29 cellular contexts compared by ENCODE assay signal in the genomic region with DNA sequence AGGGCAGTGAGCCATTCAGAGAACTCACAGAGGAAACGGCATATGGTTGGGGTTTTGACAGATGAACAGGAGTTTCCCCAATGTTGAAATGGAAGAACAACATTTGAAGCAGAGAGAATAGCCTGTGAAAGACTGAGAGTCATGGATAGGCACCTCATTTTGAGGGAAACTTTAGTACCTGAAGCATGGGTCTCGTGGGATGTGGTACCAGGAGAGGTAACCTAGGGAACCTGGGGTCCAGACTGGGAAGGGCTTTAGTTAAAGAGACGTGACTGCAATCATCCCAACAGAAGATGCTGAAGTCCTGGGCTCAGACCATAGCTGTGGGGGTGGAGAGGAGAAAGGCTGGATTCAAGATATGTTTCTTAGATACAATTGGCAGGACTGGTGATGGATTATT.
"Had no signal": no experiment of that assay in that cellular context is flagged by ENCODE, and none has a peak within 500 bp of the region (broad histone marks: within the 10 kb centered on the region; RNA-seq: fewer than 3 reads in every experiment).

No MANE protein-coding gene starts in this region.

- ATAC-seq: natural killer cell treated with Interleukin-12 subunit alpha and Interleukin-12 subunit beta and Interleukin-15 and Interleukin-18, amount 100 ng/mL, for 72 hours; psoas muscle; right cardiac atrium; right lobe of liver; stimulated activated effector memory CD8-positive, alpha-beta T cell treated with anti-CD3 and anti-CD28 coated beads, Interleukin-12 subunit alpha, Interleukin-12 subunit beta, amount 100 ng/mL, for 72 hours; stimulated activated naive B cell treated with anti-CD40 and anti-IgM and Interleukin-4, amounts not matched to agents 10 μg/mL and 1 μg/mL and 100 μg/mL, for 72 hours had no signal

- H3K27ac Mint-ChIP-seq: natural killer cell treated with Interleukin-12 subunit alpha and Interleukin-12 subunit beta and Interleukin-15 and Interleukin-18, amount 100 ng/mL, for 72 hours; nephron progenitor cell; progenitor cell of endocrine pancreas; stimulated activated effector memory CD8-positive, alpha-beta T cell treated with anti-CD3 and anti-CD28 coated beads, Interleukin-12 subunit alpha, Interleukin-12 subunit beta, amount 100 ng/mL, for 72 hours; stimulated activated naive B cell treated with anti-CD40 and anti-IgM and Interleukin-4, amounts not matched to agents 10 μg/mL and 1 μg/mL and 100 μg/mL, for 72 hours; stimulated activated naive CD8-positive, alpha-beta T cell treated with anti-CD3 and anti-CD28 coated beads, Interleukin-15, Interleukin-2, amounts not matched to agents 100 ng/mL and 50 ng/mL, for 24 hours had no signal

- H3K4me1 ChIP-seq: parathyroid adenoma, psoas muscle, right lobe of liver, sigmoid colon, stomach, thyroid gland, tibial nerve, upper lobe of left lung, vagina had no signal

- H3K4me3 ChIP-seq: ovary, psoas muscle, right lobe of liver, sigmoid colon, stomach, thoracic aorta, thyroid gland, tibial nerve, upper lobe of left lung, vagina had no signal

- H3K9ac ChIP-seq: parathyroid adenoma had no signal

- H3K27ac ChIP-seq: neutrophil, ovary, parathyroid adenoma, psoas muscle, right lobe of liver, sigmoid colon, stomach, thoracic aorta, thyroid gland, tibial nerve, upper lobe of left lung, vagina had no signal

- H3K27me3 ChIP-seq: ovary, right lobe of liver, thyroid gland, tibial nerve, upper lobe of left lung, vagina had no signal

- H3K36me3 Mint-ChIP-seq: natural killer cell treated with Interleukin-12 subunit alpha and Interleukin-12 subunit beta and Interleukin-15 and Interleukin-18, amount 100 ng/mL, for 72 hours; stimulated activated effector memory CD8-positive, alpha-beta T cell treated with anti-CD3 and anti-CD28 coated beads, Interleukin-12 subunit alpha, Interleukin-12 subunit beta, amount 100 ng/mL, for 72 hours; stimulated activated naive B cell treated with anti-CD40 and anti-IgM and Interleukin-4, amounts not matched to agents 10 μg/mL and 1 μg/mL and 100 μg/mL, for 72 hours had no signal

- H3K4me3 Mint-ChIP-seq: natural killer cell treated with Interleukin-12 subunit alpha and Interleukin-12 subunit beta and Interleukin-15 and Interleukin-18, amount 100 ng/mL, for 72 hours; nephron progenitor cell; neural crest cell; stimulated activated effector memory CD8-positive, alpha-beta T cell treated with anti-CD3 and anti-CD28 coated beads, Interleukin-12 subunit alpha, Interleukin-12 subunit beta, amount 100 ng/mL, for 72 hours; stimulated activated naive B cell treated with anti-CD40 and anti-IgM and Interleukin-4, amounts not matched to agents 10 μg/mL and 1 μg/mL and 100 μg/mL, for 72 hours; stimulated activated naive CD8-positive, alpha-beta T cell treated with anti-CD3 and anti-CD28 coated beads, Interleukin-15, Interleukin-2, amounts not matched to agents 100 ng/mL and 50 ng/mL, for 24 hours had no signal

- H3K4me1 Mint-ChIP-seq: nephron progenitor cell; neural crest cell; stimulated activated effector memory CD8-positive, alpha-beta T cell treated with anti-CD3 and anti-CD28 coated beads, Interleukin-12 subunit alpha, Interleukin-12 subunit beta, amount 100 ng/mL, for 72 hours; stimulated activated naive B cell treated with anti-CD40 and anti-IgM and Interleukin-4, amounts not matched to agents 10 μg/mL and 1 μg/mL and 100 μg/mL, for 72 hours had no signal

- H3K36me3 ChIP-seq: neutrophil, ovary, right lobe of liver, sigmoid colon, stomach, thoracic aorta, thyroid gland, tibial nerve, upper lobe of left lung, vagina had no signal

- H3K9me3 ChIP-seq: neutrophil, ovary, psoas muscle, right lobe of liver, sigmoid colon, stomach, thoracic aorta, thyroid gland, tibial nerve, upper lobe of left lung, vagina had no signal

- DNase-seq: nephron progenitor cell; nucleus accumbens; ovary; posterior cingulate gyrus; psoas muscle; right cardiac atrium; right lobe of liver; sigmoid colon; small intestine; stimulated activated CD4-positive, alpha-beta T cell treated with anti-CD3 and anti-CD28 coated beads, Interleukin-15, amount 100 ng/mL, for 24 hours; stimulated activated CD4-positive, alpha-beta T cell treated with anti-CD3 and anti-CD28 coated beads, Interleukin-2, amount 100 ng/mL, for 24 hours; stimulated activated CD4-positive, alpha-beta T cell treated with anti-CD3 and anti-CD28 coated beads, Interleukin-2, amount 100 ng/mL, for 48 hours; stimulated activated CD4-positive, alpha-beta T cell treated with anti-CD3 and anti-CD28 coated beads, Interleukin-4, amount 100 ng/mL, for 24 hours; stimulated activated naive B cell treated with anti-CD40 and anti-IgM and Interleukin-4, amounts not matched to agents 10 μg/mL and 1 μg/mL and 100 μg/mL, for 72 hours; stimulated activated naive CD4-positive, alpha-beta T cell treated with Interleukin-2 at 50 U/mL for 16 hours; stomach; thyroid gland; trophoblast cell; upper lobe of left lung had no signal

- H3K9me3 Mint-ChIP-seq: natural killer cell treated with Interleukin-12 subunit alpha and Interleukin-12 subunit beta and Interleukin-15 and Interleukin-18, amount 100 ng/mL, for 72 hours; nephron progenitor cell; neural crest cell; stimulated activated effector memory CD8-positive, alpha-beta T cell treated with anti-CD3 and anti-CD28 coated beads, Interleukin-12 subunit alpha, Interleukin-12 subunit beta, amount 100 ng/mL, for 72 hours; stimulated activated naive B cell treated with anti-CD40 and anti-IgM and Interleukin-4, amounts not matched to agents 10 μg/mL and 1 μg/mL and 100 μg/mL, for 72 hours; stimulated activated naive CD8-positive, alpha-beta T cell treated with anti-CD3 and anti-CD28 coated beads, Interleukin-15, Interleukin-2, amounts not matched to agents 100 ng/mL and 50 ng/mL, for 24 hours had no signal
